Comparison of ENCODE assay signal across 31 cellular contexts in the genomic region with DNA sequence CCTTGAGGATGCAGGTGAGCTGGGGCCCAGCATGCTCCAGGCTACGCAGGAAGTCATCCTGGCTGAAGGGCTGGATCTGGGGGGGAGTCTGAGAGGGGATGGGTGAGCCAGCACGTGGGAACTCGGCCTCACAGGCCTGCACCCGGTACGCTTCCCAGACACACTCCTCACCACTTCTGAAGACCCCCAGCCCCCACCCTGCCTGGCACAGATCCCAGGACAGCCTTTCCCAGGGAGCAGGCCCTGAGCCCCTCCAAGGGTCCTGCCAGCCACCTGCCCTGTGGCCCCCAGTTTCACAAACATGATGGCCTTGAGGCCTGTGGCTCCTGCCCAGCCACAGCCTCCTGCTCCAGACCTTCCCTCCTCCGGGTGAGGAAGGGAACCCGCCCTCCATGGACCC.
"Had no signal": no experiment of that assay in that cellular context is flagged by ENCODE, and none has a peak within 500 bp of the region (broad histone marks: within the 10 kb centered on the region; RNA-seq: fewer than 3 reads in every experiment).

No MANE protein-coding gene starts in this region.

- H3K4me3 ChIP-seq: esophagus squamous epithelium, pancreas, prostate gland, thyroid gland, upper lobe of left lung, vagina had no signal

- H3K27me3 ChIP-seq: esophagus squamous epithelium, pancreas, stomach, thyroid gland, upper lobe of left lung, vagina had no signal

- H3K36me3 Mint-ChIP-seq: activated CD4-positive, alpha-beta memory T cell treated with anti-CD3 and anti-CD28 coated beads for 36 hours; activated naive CD4-positive, alpha-beta T cell treated with anti-CD3 and anti-CD28 coated beads, Interleukin-2, amount 50 U/mL, for 24 hours; stimulated activated naive B cell treated with anti-CD40 and anti-IgM and Interleukin-4, amounts not matched to agents 10 μg/mL and 1 μg/mL and 100 μg/mL, for 72 hours had no signal

- H3K4me1 ChIP-seq: pancreas, prostate gland had no signal

- H3K4me3 Mint-ChIP-seq: nephron had no signal

- H3K36me3 ChIP-seq: esophagus squamous epithelium, neutrophil, pancreas, prostate gland, thyroid gland, vagina had no signal

- ATAC-seq: left cardiac atrium; left ventricle myocardium superior; pancreas; sciatic nerve; stimulated activated naive B cell treated with anti-CD40 and anti-IgM and Interleukin-4, amounts not matched to agents 10 μg/mL and 1 μg/mL and 100 μg/mL, for 72 hours had no signal

- H3K9me3 ChIP-seq: esophagus squamous epithelium, neutrophil, pancreas, prostate gland, stomach, thyroid gland, upper lobe of left lung, vagina had no signal

- H3K27me3 Mint-ChIP-seq: activated naive CD4-positive, alpha-beta T cell treated with anti-CD3 and anti-CD28 coated beads, Interleukin-2, amount 50 U/mL, for 24 hours; central memory CD8-positive, alpha-beta T cell had no signal

- H3K27ac Mint-ChIP-seq: activated CD4-positive, alpha-beta memory T cell treated with anti-CD3 and anti-CD28 coated beads for 36 hours; activated naive CD4-positive, alpha-beta T cell treated with anti-CD3 and anti-CD28 coated beads, Interleukin-2, amount 50 U/mL, for 24 hours; nephron had no signal

- DNase-seq: activated CD4-positive, alpha-beta memory T cell treated with anti-CD3 and anti-CD28 coated beads for 36 hours; activated CD4-positive, alpha-beta T cell treated with anti-CD3 and anti-CD28 coated beads, Interleukin-2, amount 10 ng/mL, durations not matched to agents 24 days and 14 days; activated CD4-positive, CD25-positive, alpha-beta regulatory T cell treated with anti-CD3 and anti-CD28 coated beads, Interleukin-2, amount 50 U/mL, for 72 hours; activated T-cell treated with anti-CD3 and anti-CD28 coated beads, Interleukin-2, amount 50 U/mL, for 48 hours; anterior cingulate cortex; effector CD4-positive, alpha-beta T cell; esophagus squamous epithelium; foreskin melanocyte; islet precursor cell; left ventricle myocardium superior; mammary epithelial cell; retina; small intestine; stimulated activated CD4-positive, alpha-beta T cell treated with anti-CD3 and anti-CD28 coated beads, Interleukin-1b, Interleukin-23, amount 100 ng/mL, for 48 hours; stimulated activated naive B cell treated with anti-CD40 and anti-IgM and Interleukin-4, amounts not matched to agents 10 μg/mL and 1 μg/mL and 100 μg/mL, for 72 hours; stomach; T-helper 2 cell; thyroid gland had no signal

- H3K9me3 Mint-ChIP-seq: activated CD4-positive, alpha-beta memory T cell treated with anti-CD3 and anti-CD28 coated beads for 36 hours; activated CD4-positive, alpha-beta T cell treated with anti-CD3 and anti-CD28 coated beads, Interleukin-2, amount 10 ng/mL, durations not matched to agents 24 days and 14 days; activated naive CD4-positive, alpha-beta T cell treated with anti-CD3 and anti-CD28 coated beads, Interleukin-2, amount 50 U/mL, for 24 hours; activated T-helper 2 cell treated with anti-CD3 and anti-CD28 coated beads, Interferon-gamma antibody, Interleukin-2, Interleukin-4, amounts not matched to agents 10 μg/mL and 5 μg/mL and 100 μg/mL, durations not matched to agents 14 hours and 24 hours and 36 hours; central memory CD8-positive, alpha-beta T cell; dendritic cell treated with granulocyte-macrophage colony-stimulating factor and Interleukin-4, amounts not matched to agents 40 ng/mL and 50 ng/mL, for 4 days; nephron; stimulated activated naive B cell treated with anti-CD40 and anti-IgM and Interleukin-4, amounts not matched to agents 10 μg/mL and 1 μg/mL and 100 μg/mL, for 72 hours had no signal

- H3K27ac ChIP-seq: epithelial cell of prostate, esophagus squamous epithelium, neutrophil, pancreas, prostate gland, thyroid gland, vagina had no signal
